8 cellular contexts compared by ENCODE assay signal in the genomic region with DNA sequence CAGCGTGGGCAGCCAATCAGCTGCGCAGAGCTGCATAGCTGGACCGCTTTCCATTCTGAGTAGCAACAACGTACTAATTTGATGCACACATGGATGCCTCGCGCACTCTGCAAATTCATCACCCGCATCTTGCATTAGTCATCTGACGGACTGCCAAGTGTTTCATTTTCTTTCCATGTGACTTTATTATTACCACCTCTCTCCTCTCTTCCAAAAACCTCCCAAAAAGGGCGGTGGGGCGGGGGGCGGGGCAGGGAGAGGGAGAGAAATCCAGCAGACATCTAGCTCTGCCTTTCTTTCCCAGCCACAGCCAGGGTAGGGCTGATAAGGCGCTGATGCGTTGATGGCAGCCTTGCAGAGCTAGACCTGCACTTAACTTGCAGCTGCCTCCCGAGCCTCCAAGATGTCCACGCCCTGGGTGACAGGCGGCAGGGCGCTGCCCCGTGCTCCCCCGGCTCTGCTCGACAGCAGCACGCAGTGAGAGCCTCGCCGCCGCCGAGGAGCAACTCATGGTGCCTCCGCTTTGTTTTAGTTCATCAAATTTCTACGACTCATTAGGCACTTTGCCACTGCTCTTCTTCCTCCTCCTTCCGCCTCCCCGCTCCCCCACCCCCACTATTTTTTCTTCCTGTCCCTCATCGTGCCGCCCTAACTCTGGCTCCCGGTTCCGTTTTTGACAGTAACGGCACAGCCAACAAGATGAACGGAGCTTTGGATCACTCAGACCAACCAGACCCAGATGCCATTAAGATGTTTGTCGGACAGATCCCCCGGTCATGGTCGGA.
DNase-seq lines count a peak whose midpoint lies in the region; TF ChIP-seq lines count a peak whose summit lies in the region.

No MANE protein-coding gene starts in this region.

- H3K4me3 Mint-ChIP-seq in H9 (peak overlapping the region; percentile 78 to 91), nephron progenitor cell (peak overlapping the region; percentile 90)
- no peak overlapping the region for H3K4me3 Mint-ChIP-seq in activated T-helper 1 cell treated with anti-CD3 and anti-CD28 coated beads, Interleukin-12 subunit alpha, Interleukin-12 subunit beta, Interleukin-2, Interleukin-4 antibody, amounts not matched to agents 30 ng/mL and 10 ng/mL and 1 ng/mL, durations not matched to agents 14 hours and 24 hours and 36 hours

- H2BK5ac ChIP-seq in H9 (ENCODE audit: insufficient read length, low read length) = no peak overlapping the region

- H3K18ac ChIP-seq in H9 (ENCODE audit: insufficient read length, low read depth, low read length) = no peak overlapping the region

- no peak overlapping the region for H4K91ac ChIP-seq in H9 (ENCODE audit: insufficient read length, low read depth, low read length)

- no peak overlapping the region for H3T11ph ChIP-seq in H9 (ENCODE audit: low read length)

- H3K27me3 Mint-ChIP-seq in H9 (ENCODE audit: low read depth) (peaks cover 2% of the 10 kb centered on the region), nephron progenitor cell (ENCODE audit: low read depth, poor library complexity) (peaks cover 40% of the 10 kb centered on the region)
- no peaks in the 10 kb centered on the region for H3K27me3 Mint-ChIP-seq in activated T-helper 1 cell treated with anti-CD3 and anti-CD28 coated beads, Interleukin-12 subunit alpha, Interleukin-12 subunit beta, Interleukin-2, Interleukin-4 antibody, amounts not matched to agents 30 ng/mL and 10 ng/mL and 1 ng/mL, durations not matched to agents 14 hours and 24 hours and 36 hours (ENCODE audit: insufficient read depth)

- H3K4me1 Mint-ChIP-seq in H9 (peaks cover 30 to 31% of the 10 kb centered on the region in 2 experiments), nephron progenitor cell (peaks cover 39% of the 10 kb centered on the region)
- peaks cover 40% of the 10 kb centered on the region for H3K4me1 Mint-ChIP-seq in activated T-helper 1 cell treated with anti-CD3 and anti-CD28 coated beads, Interleukin-12 subunit alpha, Interleukin-12 subunit beta, Interleukin-2, Interleukin-4 antibody, amounts not matched to agents 30 ng/mL and 10 ng/mL and 1 ng/mL, durations not matched to agents 14 hours and 24 hours and 36 hours (ENCODE audit: low read depth)

- no peak overlapping the region for H2BK12ac ChIP-seq in H9 (ENCODE audit: insufficient read length, low read depth, low read length)

- no peak overlapping the region for H2BK120ac ChIP-seq in H9 (ENCODE audit: low read depth, low read length, poor library complexity, severe bottlenecking)

- TF ChIP-seq CTCF in H9 (conservative IDR thresholded peaks at IDR 0.05) = no peak
- TF ChIP-seq CTCF in fibroblast of mammary gland (conservative IDR thresholded peaks at IDR 0.05; ENCODE audit: control insufficient read depth, insufficient read depth, low read depth, low read length) = no peak
- no peak for TF ChIP-seq CTCF in nephron progenitor cell (IDR thresholded peaks at IDR 0.05)
- TF ChIP-seq CTCF in testis (IDR thresholded peaks at IDR 0.05) = no peak

- no peak overlapping the region for H2BK20ac ChIP-seq in H9 (ENCODE audit: low read depth, low read length, poor library complexity, severe bottlenecking)

- peak overlapping the region in 1 of 3 experiments; percentile 69; a peak in 3 of 7 replicates for H3K27ac Mint-ChIP-seq in H9
- peak overlapping the region; percentile 98 for H3K27ac Mint-ChIP-seq in activated T-helper 1 cell treated with anti-CD3 and anti-CD28 coated beads, Interleukin-12 subunit alpha, Interleukin-12 subunit beta, Interleukin-2, Interleukin-4 antibody, amounts not matched to agents 30 ng/mL and 10 ng/mL and 1 ng/mL, durations not matched to agents 14 hours and 24 hours and 36 hours
- H3K27ac Mint-ChIP-seq in nephron progenitor cell = no peak overlapping the region

- no peak for TF ChIP-seq POLR2A in testis (IDR thresholded peaks at IDR 0.05)

- no peak overlapping the region for H4K8ac ChIP-seq in H9 (replicated peaks; ENCODE audit: insufficient read length, low read depth, low read length)

- H3K27me3 ChIP-seq in H9 (ENCODE audit: insufficient read depth, low read length) = no peaks in the 10 kb centered on the region
- no peaks in the 10 kb centered on the region for H3K27me3 ChIP-seq in testis

- no peak overlapping the region for H3K4ac ChIP-seq in H9 (ENCODE audit: low read depth, low read length)

- no peak overlapping the region for H2BK15ac ChIP-seq in H9 (ENCODE audit: low read depth, low read length)

- H4K5ac ChIP-seq in H9 (ENCODE audit: insufficient read length, low read depth, low read length) = no peak overlapping the region

- peak overlapping the region; percentile 65 for H3K4me3 ChIP-seq in fibroblast of mammary gland (ENCODE audit: control insufficient read depth, low read depth, low read length)
- H3K4me3 ChIP-seq in testis = peak overlapping the region; percentile 58 to 70

- DNase-seq in Caki2 (ENCODE audit: low read depth) (peak; percentile 19), H9 (peak; percentile 40), NOMO-1 (lab: John Stamatoyannopoulos, UW; ENCODE audit: unreplicated experiment in 2 of 2) (peak; percentile 64 to 65), fibroblast of mammary gland (ENCODE audit: low read depth) (peak; percentile 94), nephron progenitor cell (peak; percentile 45), testis (peak; percentile 63), inferior parietal cortex (ENCODE audit: extremely low spot score) (no peak)
- peak; percentile 70 for DNase-seq in activated T-helper 1 cell treated with anti-CD3 and anti-CD28 coated beads, Interleukin-12 subunit alpha, Interleukin-12 subunit beta, Interleukin-2, Interleukin-4 antibody, amounts not matched to agents 30 ng/mL and 10 ng/mL and 1 ng/mL, durations not matched to agents 14 hours and 24 hours and 36 hours (ENCODE audit: low spot score)

- peaks cover 10 to 23% (median 13%) of the 10 kb centered on the region in 3 experiments; a peak in 6 of 7 replicates for H3K36me3 Mint-ChIP-seq in H9 (ENCODE audit: insufficient read depth in 1 of 3, low read depth in 3 of 3)
- peaks cover 13% of the 10 kb centered on the region for H3K36me3 Mint-ChIP-seq in activated T-helper 1 cell treated with anti-CD3 and anti-CD28 coated beads, Interleukin-12 subunit alpha, Interleukin-12 subunit beta, Interleukin-2, Interleukin-4 antibody, amounts not matched to agents 30 ng/mL and 10 ng/mL and 1 ng/mL, durations not matched to agents 14 hours and 24 hours and 36 hours (ENCODE audit: low read depth)
- H3K36me3 Mint-ChIP-seq in nephron progenitor cell (ENCODE audit: low read depth) = peaks cover 9% of the 10 kb centered on the region

- intact Hi-C loops in activated T-helper 1 cell treated with anti-CD3 and anti-CD28 coated beads, Interleukin-12 subunit alpha, Interleukin-12 subunit beta, Interleukin-2, Interleukin-4 antibody, amounts not matched to agents 30 ng/mL and 10 ng/mL and 1 ng/mL, durations not matched to agents 14 hours and 24 hours and 36 hours (cut with micrococcal nuclease) = loop anchor here (1.0 to 10.0 kb wide), 4 partner anchors 70 to 960 kb away; partner anchors contain the start of genes CELF2 and SEC61A2
- intact Hi-C loops in testis (cut with DNase I; ENCODE audit: low total_unique reads) = no loop called here

- peaks cover 5% of the 10 kb centered on the region for H3K9me3 ChIP-seq in H9 (ENCODE audit: control insufficient read depth, low read depth, low read length)
- H3K9me3 ChIP-seq in testis = no peaks in the 10 kb centered on the region

- no peaks in the 10 kb centered on the region for H3K79me1 ChIP-seq in H9 (ENCODE audit: insufficient read depth, low read depth, low read length, poor library complexity, severe bottlenecking)

- H3K27ac ChIP-seq in H9 (ENCODE audit: insufficient read length, low read depth, low read length) (no peak overlapping the region), testis (peak overlapping the region; percentile 40 to 88)

- no peak overlapping the region for H3K56ac ChIP-seq in H9 (ENCODE audit: insufficient read length, low read depth, low read length)

- H2AFZ ChIP-seq in H9 (ENCODE audit: low read length) = no peak overlapping the region

- H3K23ac ChIP-seq in H9 (ENCODE audit: insufficient read length, low read depth, low read length) = no peak overlapping the region

- peaks cover 14% of the 10 kb centered on the region in 2 experiments for H3K9me3 Mint-ChIP-seq in H9
- peaks cover 3% of the 10 kb centered on the region for H3K9me3 Mint-ChIP-seq in activated T-helper 1 cell treated with anti-CD3 and anti-CD28 coated beads, Interleukin-12 subunit alpha, Interleukin-12 subunit beta, Interleukin-2, Interleukin-4 antibody, amounts not matched to agents 30 ng/mL and 10 ng/mL and 1 ng/mL, durations not matched to agents 14 hours and 24 hours and 36 hours
- H3K9me3 Mint-ChIP-seq in nephron progenitor cell = peaks cover 19% of the 10 kb centered on the region

- WGBS in H9 (ENCODE audit: extremely low coverage, insufficient read length, low lambda C conversion rate) = no CpG with 5 or more reads among the region's 38 CpGs
- 0 to 1% methylated on average over 38 of the region's 38 CpGs for WGBS in testis, 2 donors

- H3K4me1 ChIP-seq in H9 (ENCODE audit: insufficient read depth, low read length) (no peaks in the 10 kb centered on the region), testis (no peaks in the 10 kb centered on the region)

- H3K4me2 ChIP-seq in H9 (ENCODE audit: insufficient read depth, insufficient read length, low read length) = peak overlapping the region; percentile 85

- H2AK5ac ChIP-seq in H9 (ENCODE audit: insufficient read length, low read length) = no peak overlapping the region

- peak overlapping the region; percentile 28 for H3K9ac ChIP-seq in H9 (ENCODE audit: extremely low read depth, insufficient read length, low read length)

- in situ Hi-C loops in Caki2 (cut with HindIII; ENCODE audit: low pct_unique_long_range_greater_than_20kb, low sequenced_read_pairs) = no loop called here

- no peak overlapping the region for H3K14ac ChIP-seq in H9 (ENCODE audit: insufficient read depth, low read length)

- no peaks in the 10 kb centered on the region for H3K36me3 ChIP-seq in testis (ENCODE audit: low read depth, missing control alignments)

- H3K79me2 ChIP-seq in H9 (ENCODE audit: insufficient read depth, low read length) = no peaks in the 10 kb centered on the region

- no peaks in the 10 kb centered on the region for H4K20me1 ChIP-seq in H9 (ENCODE audit: control insufficient read depth, insufficient read depth, insufficient read length)

- peaks cover 13% of the 10 kb centered on the region for H3K23me2 ChIP-seq in H9 (ENCODE audit: insufficient read length, low read depth, low read length, poor library complexity, severe bottlenecking)
